ENCODE assay signal across 12 cellular contexts in genomic region chr3:141959921-141960554, GRCh38.
DNase-seq lines count a peak whose midpoint lies in the region; ATAC-seq and TF ChIP-seq lines count a peak whose summit lies in the region.
"Had no signal": no experiment of that assay in that cellular context is flagged by ENCODE, and none has a peak within 500 bp of the region (broad histone marks: within the 10 kb centered on the region; RNA-seq: fewer than 3 reads in every experiment).

No MANE protein-coding gene starts in this region.

- 16 to 26% methylated on average over 5 of the region's 5 CpGs for WGBS in esophagus squamous epithelium, 2 donors

- H3K27me3 ChIP-seq in A673 (replicated peaks; ENCODE audit: insufficient read depth, low read depth, low read length, poor library complexity) (no peaks in the 10 kb centered on the region), PC-9 (ENCODE audit: insufficient read depth, low read depth) (no peaks in the 10 kb centered on the region), esophagus squamous epithelium (no peaks in the 10 kb centered on the region)
- H3K27me3 ChIP-seq: cardiac muscle cell had no signal

- H3K9me3 ChIP-seq in A673 (ENCODE audit: low read depth, low read length, poor library complexity, severe bottlenecking) = no peaks in the 10 kb centered on the region
- H3K9me3 ChIP-seq in PC-9 (ENCODE audit: insufficient read depth, low read depth) = no peaks in the 10 kb centered on the region
- no peaks in the 10 kb centered on the region for H3K9me3 ChIP-seq in esophagus squamous epithelium
- H3K9me3 ChIP-seq in mucosa of descending colon = no peaks in the 10 kb centered on the region

- H3K27ac ChIP-seq in A673 (ENCODE audit: low read depth, low read length, poor library complexity, severe bottlenecking) (peak overlapping the region; percentile 24), PC-9 (peak overlapping the region; percentile 78), esophagus squamous epithelium (peak overlapping the region in 3 of 4 donors; percentile 50 to 64 (median 57))
- H3K27ac ChIP-seq: cardiac muscle cell had no signal

- H3K36me3 Mint-ChIP-seq in activated T-cell treated with anti-CD3 and anti-CD28 coated beads, Interleukin-2, amount 50 U/mL, for 24 hours (ENCODE audit: low read depth) = peaks cover 27% of the 10 kb centered on the region
- peaks cover 0 to 4% of the 10 kb centered on the region in 2 donors for H3K36me3 Mint-ChIP-seq in activated naive CD4-positive, alpha-beta T cell treated with anti-CD3 and anti-CD28 coated beads, Interleukin-2, amount 50 U/mL, for 72 hours

- peaks cover 31% of the 10 kb centered on the region for H3F3A ChIP-seq in PC-9 (ENCODE audit: insufficient read depth, low read depth)

- H3K9me3 Mint-ChIP-seq in activated T-cell treated with anti-CD3 and anti-CD28 coated beads, Interleukin-2, amount 50 U/mL, for 24 hours = no peaks in the 10 kb centered on the region
- H3K9me3 Mint-ChIP-seq in activated naive CD4-positive, alpha-beta T cell treated with anti-CD3 and anti-CD28 coated beads, Interleukin-2, amount 50 U/mL, for 72 hours = no peaks in the 10 kb centered on the region
- H3K9me3 Mint-ChIP-seq: activated CD4-positive, alpha-beta memory T cell treated with anti-CD3 and anti-CD28 coated beads, Interleukin-2, amount 10 ng/mL, durations not matched to agents 7 days and 5 days had no signal

- no peak overlapping the region for H3K27ac Mint-ChIP-seq in activated T-cell treated with anti-CD3 and anti-CD28 coated beads, Interleukin-2, amount 50 U/mL, for 24 hours
- H3K27ac Mint-ChIP-seq in activated naive CD4-positive, alpha-beta T cell treated with anti-CD3 and anti-CD28 coated beads, Interleukin-2, amount 50 U/mL, for 72 hours = no peak overlapping the region
- H3K27ac Mint-ChIP-seq: activated CD4-positive, alpha-beta memory T cell treated with anti-CD3 and anti-CD28 coated beads, Interleukin-2, amount 10 ng/mL, durations not matched to agents 7 days and 5 days; progenitor cell of endocrine pancreas had no signal

- CTCF ChIA-PET in A673 (lab: Charles Lee) (no interaction called here), PC-9 (lab: Charles Lee) (interaction anchor here (0.6 to 0.7 kb wide), 2 partner anchors 83 to 500 kb away, joined by 3 to 4 read pairs; no protein-coding TSS in a partner anchor)

- no peak overlapping the region for H3K4me3 Mint-ChIP-seq in activated T-cell treated with anti-CD3 and anti-CD28 coated beads, Interleukin-2, amount 50 U/mL, for 24 hours
- H3K4me3 Mint-ChIP-seq: activated CD4-positive, alpha-beta memory T cell treated with anti-CD3 and anti-CD28 coated beads, Interleukin-2, amount 10 ng/mL, durations not matched to agents 7 days and 5 days had no signal

- no peak for TF ChIP-seq CTCF in A673 (conservative IDR thresholded peaks at IDR 0.05; ENCODE audit: low read depth, low read length)
- TF ChIP-seq CTCF in PC-9 (conservative IDR thresholded peaks at IDR 0.05) = no peak
- TF ChIP-seq CTCF in esophagus squamous epithelium (IDR thresholded peaks at IDR 0.05) = no peak
- no peak for TF ChIP-seq CTCF in mucosa of descending colon (IDR thresholded peaks at IDR 0.05)

- H4K20me1 ChIP-seq in PC-9 (ENCODE audit: insufficient read depth) = no peaks in the 10 kb centered on the region

- no peaks in the 10 kb centered on the region for H3K79me2 ChIP-seq in PC-9 (ENCODE audit: low read depth)

- H3K4me1 ChIP-seq in A673 (ENCODE audit: insufficient read depth, low read length, poor library complexity, severe bottlenecking) (no peaks in the 10 kb centered on the region), PC-9 (replicated peaks; ENCODE audit: insufficient read depth) (peaks cover 27% of the 10 kb centered on the region), esophagus squamous epithelium (peaks cover 0 to 29% (median 19%) of the 10 kb centered on the region in 3 donors), mucosa of descending colon (ENCODE audit: low read depth) (no peaks in the 10 kb centered on the region)

- peaks cover 4% of the 10 kb centered on the region for H3K4me1 Mint-ChIP-seq in activated T-cell treated with anti-CD3 and anti-CD28 coated beads, Interleukin-2, amount 50 U/mL, for 24 hours (ENCODE audit: low read depth)

- H3K9me2 ChIP-seq in PC-9 (ENCODE audit: insufficient read depth) = no peaks in the 10 kb centered on the region

- H3K4me2 ChIP-seq in PC-9 = peak overlapping the region; percentile 62

- no peaks in the 10 kb centered on the region for H3K27me3 Mint-ChIP-seq in activated T-cell treated with anti-CD3 and anti-CD28 coated beads, Interleukin-2, amount 50 U/mL, for 24 hours
- H3K27me3 Mint-ChIP-seq: activated CD4-positive, alpha-beta memory T cell treated with anti-CD3 and anti-CD28 coated beads, Interleukin-2, amount 10 ng/mL, durations not matched to agents 7 days and 5 days; progenitor cell of endocrine pancreas had no signal

- H3K36me3 ChIP-seq in A673 (ENCODE audit: insufficient read depth, low read length, poor library complexity, severe bottlenecking) (peaks cover 6% of the 10 kb centered on the region), PC-9 (ENCODE audit: low read depth) (0 out of 2 replicates have a peak, but pooled peaks cover 5% of the 10 kb centered on the region), esophagus squamous epithelium (peaks cover 0 to 59% (median 0%) of the 10 kb centered on the region in 3 donors), mucosa of descending colon (ENCODE audit: low read depth) (no peaks in the 10 kb centered on the region)

- POLR2A ChIA-PET in A673 (lab: Charles Lee; ENCODE audit: low non-redundant PET) (no interaction called here), PC-9 (lab: Charles Lee; ENCODE audit: unreplicated experiment) (interaction anchor here (0.5 to 0.6 kb wide), 2 partner anchors 17 to 68 kb away, joined by 6 to 9 read pairs; no protein-coding TSS in a partner anchor)

- TF ChIP-seq POLR2A in esophagus squamous epithelium (IDR thresholded peaks at IDR 0.05) = no peak

- intact Hi-C loops in A673 (cut with micrococcal nuclease; ENCODE audit: unreplicated experiment) = loop anchor here (10.0 kb wide), 1 partner anchor 165 kb away; no protein-coding TSS in a partner anchor
- intact Hi-C loops in PC-9 (cut with micrococcal nuclease; ENCODE audit: unreplicated experiment) = no loop called here
- intact Hi-C loops in esophagus squamous epithelium (cut with DNase I) = no loop called here
- intact Hi-C loops in mucosa of descending colon (cut with DNase I, micrococcal nuclease) = no loop called here

- BruUV-seq in A673 (replicated peaks; lab: Mats Ljungman, UMichigan) = no TSS peak
- no TSS peak for BruUV-seq in PC-9 (replicated peaks; lab: Mats Ljungman, UMichigan)

- DNase-seq in A673 (ENCODE audit: low spot score) = peak; percentile 50
- peak in 1 of 2 experiments; percentile 78 for DNase-seq in PC-9
- DNase-seq in esophagus squamous epithelium (lab: John Stamatoyannopoulos, UW) = no peak
- DNase-seq in myocyte (ENCODE audit: low read depth) = peak; percentile 56
- DNase-seq in activated T-cell treated with anti-CD3 and anti-CD28 coated beads, Interleukin-2, amount 50 U/mL, for 24 hours = no peak
- no peak for DNase-seq in mucosa of descending colon
- DNase-seq in NCI-H2029 (lab: John Stamatoyannopoulos, UW) = no peak
- no peak for DNase-seq in activated naive CD4-positive, alpha-beta T cell treated with anti-CD3 and anti-CD28 coated beads, Interleukin-2, amount 50 U/mL, for 72 hours (ENCODE audit: low spot score in 2 of 2)
- DNase-seq: activated CD4-positive, alpha-beta memory T cell treated with anti-CD3 and anti-CD28 coated beads, Interleukin-2, amount 10 ng/mL, durations not matched to agents 7 days and 5 days; NCI-H1417 had no signal

- no peak for ATAC-seq in mucosa of descending colon
- no peak for ATAC-seq in activated naive CD4-positive, alpha-beta T cell treated with anti-CD3 and anti-CD28 coated beads, Interleukin-2, amount 50 U/mL, for 72 hours

- H3K4me3 ChIP-seq in A673 (ENCODE audit: low read depth, low read length, poor library complexity, severe bottlenecking) (no peak overlapping the region), PC-9 (no peak overlapping the region), esophagus squamous epithelium (no peak overlapping the region), mucosa of descending colon (no peak overlapping the region)
- H3K4me3 ChIP-seq: cardiac muscle cell had no signal

- H2AFZ ChIP-seq in PC-9 = no peak overlapping the region

Comparison
In these comparisons a context has a peak if more than half of its experiments do, and no peak if none do; other contexts are left out.
1. DNase-seq: peak in A673 (single experiment) and myocyte (single experiment); none in esophagus squamous epithelium (single experiment), activated T-cell treated with anti-CD3 and anti-CD28 coated beads, Interleukin-2, amount 50 U/mL, for 24 hours (single experiment), mucosa of descending colon (0 of 3), NCI-H2029 (single experiment) and activated naive CD4-positive, alpha-beta T cell treated with anti-CD3 and anti-CD28 coated beads, Interleukin-2, amount 50 U/mL, for 72 hours (0 of 2).
2. H3K27ac ChIP-seq: peak in every context shown above with its lines; median percentile 78 in PC-9; 57 in esophagus squamous epithelium; 24 in A673.